Comparison of ENCODE assay signal across 12 cellular contexts in the genomic region with DNA sequence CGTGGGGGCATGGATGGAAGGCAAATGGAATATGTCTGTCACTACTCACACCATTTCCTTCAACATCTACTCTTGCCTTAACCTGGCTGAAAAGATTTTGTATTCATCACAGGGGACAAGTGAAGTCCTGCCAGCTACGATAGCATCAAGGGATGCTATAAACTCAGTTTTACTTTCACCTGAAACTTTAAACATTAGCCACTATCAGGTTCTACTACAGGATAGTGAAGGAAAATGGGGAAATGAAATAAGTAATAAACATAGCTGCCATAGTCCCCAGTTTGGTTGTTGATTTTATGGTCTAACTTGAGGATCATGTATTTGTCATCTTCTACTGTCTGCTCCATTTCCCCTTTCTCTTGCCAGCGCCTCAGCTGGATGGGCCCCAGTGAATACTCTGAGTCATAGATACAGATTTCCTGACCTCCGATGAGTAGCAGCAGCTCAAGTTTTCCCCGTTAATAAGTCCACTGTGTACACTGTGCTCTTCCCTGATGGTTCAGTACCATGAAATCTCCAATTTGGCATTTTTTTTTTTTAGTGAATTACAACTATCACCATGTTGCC.
A peak's percentile ranks its signal among the peaks of the same experiment; 100 is the strongest.
DNase-seq lines count a peak whose midpoint lies in the region; ATAC-seq lines count a peak whose summit lies in the region.
"Had no signal": no experiment of that assay in that cellular context is flagged by ENCODE, and none has a peak within 500 bp of the region (broad histone marks: within the 10 kb centered on the region; RNA-seq: fewer than 3 reads in every experiment).

No MANE protein-coding gene starts in this region.

- ATAC-seq in GM18511 (IDR thresholded peaks at IDR 0.05; ENCODE audit: unreplicated experiment) (no peak), HG02852 (IDR thresholded peaks at IDR 0.05; ENCODE audit: unreplicated experiment) (no peak)

- no peak overlapping the region for H3K27ac Mint-ChIP-seq in activated T-helper 2 cell treated with anti-CD3 and anti-CD28 coated beads, Interferon-gamma antibody, Interleukin-2, Interleukin-4, amounts not matched to agents 10 μg/mL and 5 μg/mL and 100 μg/mL, durations not matched to agents 14 hours and 24 hours and 36 hours
- no peak overlapping the region for H3K27ac Mint-ChIP-seq in activated CD4-positive, alpha-beta memory T cell treated with anti-CD3 and anti-CD28 coated beads for 36 hours
- H3K27ac Mint-ChIP-seq: H9 had no signal

- H3K4me3 Mint-ChIP-seq in activated T-helper 2 cell treated with anti-CD3 and anti-CD28 coated beads, Interferon-gamma antibody, Interleukin-2, Interleukin-4, amounts not matched to agents 10 μg/mL and 5 μg/mL and 100 μg/mL, durations not matched to agents 14 hours and 24 hours and 36 hours (ENCODE audit: low read depth): no peak overlapping the region
- H3K4me3 Mint-ChIP-seq in activated CD4-positive, alpha-beta memory T cell treated with anti-CD3 and anti-CD28 coated beads for 36 hours: no peak overlapping the region
- H3K4me3 Mint-ChIP-seq: H9 had no signal

- H3K36me3 Mint-ChIP-seq in activated T-helper 2 cell treated with anti-CD3 and anti-CD28 coated beads, Interferon-gamma antibody, Interleukin-2, Interleukin-4, amounts not matched to agents 10 μg/mL and 5 μg/mL and 100 μg/mL, durations not matched to agents 14 hours and 24 hours and 36 hours (ENCODE audit: low read depth): no peaks in the 10 kb centered on the region
- H3K36me3 Mint-ChIP-seq in activated CD4-positive, alpha-beta memory T cell treated with anti-CD3 and anti-CD28 coated beads for 36 hours: no peaks in the 10 kb centered on the region

- POLR2A ChIA-PET in activated CD4-positive, alpha-beta memory T cell treated with anti-CD3 and anti-CD28 coated beads for 36 hours (lab: Charles Lee): no interaction called here

- no peaks in the 10 kb centered on the region for H3K9me3 Mint-ChIP-seq in activated T-helper 2 cell treated with anti-CD3 and anti-CD28 coated beads, Interferon-gamma antibody, Interleukin-2, Interleukin-4, amounts not matched to agents 10 μg/mL and 5 μg/mL and 100 μg/mL, durations not matched to agents 14 hours and 24 hours and 36 hours
- no peaks in the 10 kb centered on the region for H3K9me3 Mint-ChIP-seq in activated CD4-positive, alpha-beta memory T cell treated with anti-CD3 and anti-CD28 coated beads for 36 hours
- H3K9me3 Mint-ChIP-seq: H9 had no signal

- no peaks in the 10 kb centered on the region for H3K4me1 Mint-ChIP-seq in activated T-helper 2 cell treated with anti-CD3 and anti-CD28 coated beads, Interferon-gamma antibody, Interleukin-2, Interleukin-4, amounts not matched to agents 10 μg/mL and 5 μg/mL and 100 μg/mL, durations not matched to agents 14 hours and 24 hours and 36 hours (ENCODE audit: low read depth)
- H3K4me1 Mint-ChIP-seq in activated CD4-positive, alpha-beta memory T cell treated with anti-CD3 and anti-CD28 coated beads for 36 hours (ENCODE audit: low read depth): no peaks in the 10 kb centered on the region

- DNase-seq in GM03348 (ENCODE audit: low spot score) (peak; percentile 84), OCI-M1 (lab: John Stamatoyannopoulos, UW) (peak; percentile 7), fibroblast of gingiva (ENCODE audit: low read depth) (peak; percentile 75), renal cortical epithelial cell (ENCODE audit: low read depth) (peak; percentile 56)
- DNase-seq in activated T-helper 2 cell treated with anti-CD3 and anti-CD28 coated beads, Interferon-gamma antibody, Interleukin-2, Interleukin-4, amounts not matched to agents 10 μg/mL and 5 μg/mL and 100 μg/mL, durations not matched to agents 14 hours and 24 hours and 36 hours (ENCODE audit: low spot score): no peak
- DNase-seq in activated CD4-positive, alpha-beta memory T cell treated with anti-CD3 and anti-CD28 coated beads for 36 hours: no peak
- DNase-seq: central memory CD4-positive, alpha-beta T cell; H9; NK-92 treated with Interleukin-12 subunit alpha and Interleukin-12 subunit beta, amount 100 ng/mL, for 24 hours; trophoblast cell had no signal

- CTCF ChIA-PET in activated CD4-positive, alpha-beta memory T cell treated with anti-CD3 and anti-CD28 coated beads for 36 hours (lab: Charles Lee): no interaction called here

- peaks cover 10% of the 10 kb centered on the region for H3K27me3 Mint-ChIP-seq in activated T-helper 2 cell treated with anti-CD3 and anti-CD28 coated beads, Interferon-gamma antibody, Interleukin-2, Interleukin-4, amounts not matched to agents 10 μg/mL and 5 μg/mL and 100 μg/mL, durations not matched to agents 14 hours and 24 hours and 36 hours (ENCODE audit: low read depth)
- H3K27me3 Mint-ChIP-seq in activated CD4-positive, alpha-beta memory T cell treated with anti-CD3 and anti-CD28 coated beads for 36 hours: no peaks in the 10 kb centered on the region

- intact Hi-C loops in activated T-helper 2 cell treated with anti-CD3 and anti-CD28 coated beads, Interferon-gamma antibody, Interleukin-2, Interleukin-4, amounts not matched to agents 10 μg/mL and 5 μg/mL and 100 μg/mL, durations not matched to agents 14 hours and 24 hours and 36 hours (cut with micrococcal nuclease): no loop called here
- intact Hi-C loops in activated CD4-positive, alpha-beta memory T cell treated with anti-CD3 and anti-CD28 coated beads for 36 hours (cut with micrococcal nuclease): no loop called here

Comparison
In these comparisons a context has a peak if more than half of its experiments do, and no peak if none do; other contexts are left out.
1. DNase-seq: peak in GM03348 (single experiment), OCI-M1 (single experiment), fibroblast of gingiva (single experiment) and renal cortical epithelial cell (single experiment); none in activated T-helper 2 cell treated with anti-CD3 and anti-CD28 coated beads, Interferon-gamma antibody, Interleukin-2, Interleukin-4, amounts not matched to agents 10 μg/mL and 5 μg/mL and 100 μg/mL, durations not matched to agents 14 hours and 24 hours and 36 hours (single experiment) and activated CD4-positive, alpha-beta memory T cell treated with anti-CD3 and anti-CD28 coated beads for 36 hours (single experiment).